In the genomic region with DNA sequence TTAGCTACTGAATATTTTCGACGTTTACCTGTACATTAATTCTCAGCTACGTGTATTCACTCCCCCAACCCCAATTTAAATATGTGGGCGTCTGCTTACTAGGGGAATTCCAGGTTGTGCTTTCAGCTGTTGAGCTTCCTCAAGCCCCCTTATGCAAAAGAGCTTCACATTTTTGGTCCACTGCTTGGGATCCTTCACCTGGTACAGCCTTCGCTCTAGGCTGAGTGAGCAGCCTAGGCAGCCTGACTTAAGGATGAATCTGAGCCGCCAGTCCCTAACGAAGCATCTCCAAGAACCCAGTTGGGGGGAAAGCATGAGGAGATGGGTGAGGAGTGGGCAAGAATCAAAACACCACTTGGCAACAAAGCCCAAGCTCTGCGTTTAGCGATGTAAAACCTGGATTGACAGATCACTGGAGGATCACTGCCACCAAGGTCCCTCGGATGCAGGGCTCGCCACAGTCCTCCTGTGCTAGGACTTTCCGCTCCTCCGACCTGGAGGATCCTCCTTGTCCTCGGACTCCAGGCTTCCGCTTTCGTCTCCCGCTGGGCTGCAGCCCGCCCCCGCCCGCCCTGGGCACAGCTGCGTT, we compare ENCODE assay signal across 8 cellular contexts. TPM values are rescaled to one million over a fixed set of nuclear protein-coding genes. Genes with fewer than 3 reads are reported as not detected.
DNase-seq lines count a peak whose midpoint lies in the region; ATAC-seq, FAIRE-seq and TF ChIP-seq lines count a peak whose summit lies in the region.

No MANE protein-coding gene starts in this region.

- POLR2A ChIA-PET in activated CD4-positive, alpha-beta T cell treated with anti-CD3 and anti-CD28 coated beads for 36 hours (lab: Charles Lee): interaction anchor here (0.6 to 2.5 kb wide), 5 partner anchors 17 to 703 kb away, joined by 5 to 11 read pairs (median 5); a partner anchor contains a TSS
- POLR2A ChIA-PET in HepG2 (lab: Yijun Ruan, JAX): interaction anchor here (0.8 to 2.9 kb wide), 16 partner anchors 9 to 703 kb away, joined by 3 to 37 read pairs (median 6); a partner anchor contains a TSS

- no peak for FAIRE-seq in HepG2 (lab: Jason Lieb, UNC)

- H3K4me1 Mint-ChIP-seq in activated CD4-positive, alpha-beta T cell treated with anti-CD3 and anti-CD28 coated beads for 36 hours: peaks cover 57% of the 10 kb centered on the region

- H3K27me3 Mint-ChIP-seq in activated CD4-positive, alpha-beta T cell treated with anti-CD3 and anti-CD28 coated beads for 36 hours: peaks cover 4% of the 10 kb centered on the region

- peak overlapping the region; percentile 94 for H3K27ac Mint-ChIP-seq in activated CD4-positive, alpha-beta T cell treated with anti-CD3 and anti-CD28 coated beads for 36 hours

- peaks cover 25% of the 10 kb centered on the region for H3K36me3 ChIP-seq in KOPT-K1 (ENCODE audit: insufficient read depth, low read length)
- H3K36me3 ChIP-seq in HepG2 (replicated peaks in 1 of 2; ENCODE audit: control insufficient read depth in 1 of 2, insufficient read depth in 2 of 2, low read length in 2 of 2): peaks cover 0 to 11% of the 10 kb centered on the region in 2 experiments; a peak in 1 of 5 replicates
- H3K36me3 ChIP-seq in thymus (ENCODE audit: control insufficient read depth, insufficient read depth): peaks cover 3% of the 10 kb centered on the region

- TF ChIP-seq EP300 in HepG2 (IDR thresholded peaks at IDR 0.05; ENCODE audit: low read depth in 2 of 2, low read length in 2 of 2) (no peak), HepG2 (CRISPR knock-in tag; IDR thresholded peaks at IDR 0.05; ENCODE audit: borderline replicate concordance) (no peak)

- CTCF ChIA-PET in activated CD4-positive, alpha-beta T cell treated with anti-CD3 and anti-CD28 coated beads for 36 hours (lab: Charles Lee): interaction anchor here (0.6 to 2.3 kb wide), 5 partner anchors 17 to 746 kb away, joined by 3 to 36 read pairs (median 3); a partner anchor contains a TSS
- CTCF ChIA-PET in HepG2 (lab: Yijun Ruan, JAX; ENCODE audit: low intra/inter-chr PET ratio, low total read pairs): no interaction called here

- H3K79me2 ChIP-seq in HepG2 (ENCODE audit: insufficient read depth, low read length): peaks cover 41% of the 10 kb centered on the region

- H3K27ac ChIP-seq in KOPT-K1 (ENCODE audit: low read depth, low read length, poor library complexity, severe bottlenecking) (peak overlapping the region; percentile 75), HepG2 (ENCODE audit: extremely low read length, insufficient read depth, low read length) (peak overlapping the region; percentile 83), thymus (ENCODE audit: low read depth) (peak overlapping the region; percentile 97)

- ATAC-seq in activated CD4-positive, alpha-beta T cell treated with anti-CD3 and anti-CD28 coated beads for 36 hours: no peak
- ATAC-seq in HepG2 (peak; percentile 1; the same call in 2 of the 3 replicates), GM19397 (IDR thresholded peaks at IDR 0.05; ENCODE audit: unreplicated experiment) (no peak)

- H3K36me3 Mint-ChIP-seq in activated CD4-positive, alpha-beta T cell treated with anti-CD3 and anti-CD28 coated beads for 36 hours (ENCODE audit: low read depth): peaks cover 33% of the 10 kb centered on the region

- no peaks in the 10 kb centered on the region for H3K9me3 ChIP-seq in KOPT-K1 (ENCODE audit: insufficient read depth, low read length, poor library complexity, severe bottlenecking)
- H3K9me3 ChIP-seq in HepG2 (ENCODE audit: low read length): no peaks in the 10 kb centered on the region
- H3K9me3 ChIP-seq in thymus (ENCODE audit: control insufficient read depth): no peaks in the 10 kb centered on the region

- no peak for TF ChIP-seq CTCF in astrocyte of the spinal cord (IDR thresholded peaks at IDR 0.05; ENCODE audit: low read depth, low read length)
- no peak for TF ChIP-seq CTCF in HepG2 (CRISPR knock-in tag; IDR thresholded peaks at IDR 0.05)

- peak overlapping the region; percentile 7 for H2AFZ ChIP-seq in HepG2 (ENCODE audit: low read length)

- 0 out of 2 replicates have a peak, but pooled peaks cover 5% of the 10 kb centered on the region for H4K20me1 ChIP-seq in HepG2 (ENCODE audit: insufficient read depth, low read length)

- peaks cover 67% of the 10 kb centered on the region for H3K4me1 ChIP-seq in HepG2 (ENCODE audit: insufficient read depth, low read length)
- peaks cover 2% of the 10 kb centered on the region for H3K4me1 ChIP-seq in thymus (ENCODE audit: control insufficient read depth, insufficient read depth, low read length)

- TF ChIP-seq POLR2A in HepG2 (IDR thresholded peaks at IDR 0.05; ENCODE audit: insufficient read depth in 1 of 2, low read depth in 2 of 2, low read length in 2 of 2): no peak

- H3K4me3 Mint-ChIP-seq in activated CD4-positive, alpha-beta T cell treated with anti-CD3 and anti-CD28 coated beads for 36 hours: peak overlapping the region; percentile 84

- H3K9ac ChIP-seq in HepG2 (ENCODE audit: insufficient read depth, low read depth, low read length): peak overlapping the region; percentile 95

- intact Hi-C loops in activated CD4-positive, alpha-beta T cell treated with anti-CD3 and anti-CD28 coated beads for 36 hours (cut with DNase I, micrococcal nuclease): loop anchor here (1.0 to 10.0 kb wide), 15 partner anchors 16 to 1637 kb away; a partner anchor contains a TSS
- intact Hi-C loops in HepG2 (cut with micrococcal nuclease; ENCODE audit: unreplicated experiment): no loop called here

- H3K4me3 ChIP-seq in astrocyte of the spinal cord (ENCODE audit: low read depth, low read length) (peak overlapping the region; percentile 96), HepG2 (replicated peaks in 1 of 3; ENCODE audit: insufficient read depth in 1 of 3, low read depth in 2 of 3, low read length in 3 of 3) (peak overlapping the region; percentile 87 to 100 (median 89)), thymus (ENCODE audit: low read length) (peak overlapping the region; percentile 64)

- in situ Hi-C loops in astrocyte of the spinal cord (cut with HindIII; ENCODE audit: low sequenced_read_pairs): no loop called here
- in situ Hi-C loops in HepG2 (cut with HindIII; ENCODE audit: extremely low pct_ligation_motif_present, low pct_unique_long_range_greater_than_20kb): no loop called here

- 2% methylated on average over 12 of the region's 21 CpGs for WGBS in HepG2 (ENCODE audit: low lambda C conversion rate)
- 2% methylated on average over 21 of the region's 21 CpGs for WGBS in thymus

- peak overlapping the region; percentile 84 for H3K4me2 ChIP-seq in HepG2 (ENCODE audit: low read depth, low read length)

- H3K27me3 ChIP-seq in HepG2 (ENCODE audit: control insufficient read depth in 1 of 2, insufficient read depth in 2 of 2, low read length in 2 of 2) (no peaks in the 10 kb centered on the region; a peak in 1 of 5 replicates), thymus (ENCODE audit: control insufficient read depth, insufficient read depth) (no peaks in the 10 kb centered on the region)

- TF ChIP-seq RAD21 in HepG2 (CRISPR knock-in tag; IDR thresholded peaks at IDR 0.05): no peak

- no peaks in the 10 kb centered on the region for H3K9me3 Mint-ChIP-seq in activated CD4-positive, alpha-beta T cell treated with anti-CD3 and anti-CD28 coated beads for 36 hours (ENCODE audit: low read depth)

- DNase-seq in activated CD4-positive, alpha-beta T cell treated with anti-CD3 and anti-CD28 coated beads for 36 hours: peak; percentile 23
- DNase-seq in activated CD4-positive, alpha-beta T cell treated with anti-CD3 and anti-CD28 coated beads for 1 hour: no peak
- DNase-seq in astrocyte of the spinal cord (ENCODE audit: low read depth, low spot score) (no peak), HepG2 (ENCODE audit: low spot score) (no peak), cortex of kidney (lab: John Stamatoyannopoulos, UW) (no peak)

- BruUV-seq in HepG2 (replicated peaks; lab: Mats Ljungman, UMichigan): no TSS peak

RNA-seq across cellular contexts. Expression of a gene that starts 0.6 kb away (rescaled TPM):
- total RNA-seq in activated CD4-positive, alpha-beta T cell treated with anti-CD3 and anti-CD28 coated beads for 36 hours: 10 to 100 TPM; 28.3 to 28.8 TPM
- total RNA-seq in HepG2 (2016; rRNA removed; fragmentation: Illumina TruSeq; extraction: Trizol): 14.1 and 20.0 TPM in 2 replicates
- total RNA-seq in HepG2 (2016; cell fraction: cytosol; rRNA removed; fragmentation: Illumina TruSeq; extraction: Trizol; ENCODE audit: low read depth): 4.5 and 4.9 TPM in 2 replicates
- total RNA-seq in HepG2 (2016; cell fraction: insoluble cytoplasmic fraction; rRNA removed; fragmentation: Illumina TruSeq; extraction: Trizol): 13.6 and 16.8 TPM in 2 replicates
- 11.2 and 12.0 TPM in 2 replicates for total RNA-seq in HepG2 (2016; cell fraction: membrane; rRNA removed; fragmentation: Illumina TruSeq; extraction: Trizol)
- 10.9 and 11.5 TPM in 2 replicates for total RNA-seq in HepG2 (2016; cell fraction: nucleus; rRNA removed; fragmentation: Illumina TruSeq; extraction: Trizol)
- polyA plus RNA-seq in HepG2 (2011; rRNA removed) (3.7 and 3.8 TPM in 2 replicates), thymus (14.9 TPM)
- 2.7 TPM in 2 replicates for polyA plus RNA-seq in HepG2 (2011; cell fraction: cytosol; rRNA removed)
- 2.7 and 3.0 TPM in 2 replicates for polyA plus RNA-seq in HepG2 (2011; cell fraction: nucleus; rRNA removed)
- 5.5 and 6.6 TPM in 2 replicates for polyA plus RNA-seq in HepG2 (2012)
- polyA plus RNA-seq in HepG2 (2016; cell fraction: cytosol; fragmentation: Illumina TruSeq; extraction: Trizol; ENCODE audit: low read depth): 0.95 and 1.2 TPM in 2 replicates
- polyA plus RNA-seq in HepG2 (2016; cell fraction: insoluble cytoplasmic fraction; fragmentation: Illumina TruSeq; extraction: Trizol; ENCODE audit: low read depth): 14.1 and 14.9 TPM in 2 replicates
- polyA plus RNA-seq in HepG2 (2016; cell fraction: membrane; fragmentation: Illumina TruSeq; extraction: Trizol; ENCODE audit: low read depth): 3.2 and 3.8 TPM in 2 replicates
- 9.1 and 9.7 TPM in 2 replicates for polyA plus RNA-seq in HepG2 (2016; cell fraction: nucleus; fragmentation: Illumina TruSeq; extraction: Trizol; ENCODE audit: insufficient read depth, low read depth)
- polyA minus RNA-seq in HepG2 (2011; rRNA and poly(A)+ RNA removed; ENCODE audit: low replicate concordance): 6.7 and 7.6 TPM in 2 replicates
- 6.9 and 7.7 TPM in 2 replicates for polyA minus RNA-seq in HepG2 (2011; cell fraction: cytosol; rRNA and poly(A)+ RNA removed)
- polyA minus RNA-seq in HepG2 (2011; cell fraction: nucleus; rRNA and poly(A)+ RNA removed): 18.7 and 23.1 TPM in 2 replicates

RNA-seq across cellular contexts. Expression of a gene that starts 16.3 kb away (rescaled TPM):
- 10 to 100 TPM; 23.5 to 24.6 TPM for total RNA-seq in activated CD4-positive, alpha-beta T cell treated with anti-CD3 and anti-CD28 coated beads for 36 hours
- total RNA-seq in HepG2 (2016; rRNA removed; fragmentation: Illumina TruSeq; extraction: Trizol): 19.4 and 23.0 TPM in 2 replicates
- total RNA-seq in HepG2 (2016; cell fraction: cytosol; rRNA removed; fragmentation: Illumina TruSeq; extraction: Trizol; ENCODE audit: low read depth): 3.1 and 4.1 TPM in 2 replicates
- 17.6 and 28.5 TPM in 2 replicates for total RNA-seq in HepG2 (2016; cell fraction: insoluble cytoplasmic fraction; rRNA removed; fragmentation: Illumina TruSeq; extraction: Trizol)
- 12.6 and 13.8 TPM in 2 replicates for total RNA-seq in HepG2 (2016; cell fraction: membrane; rRNA removed; fragmentation: Illumina TruSeq; extraction: Trizol)
- total RNA-seq in HepG2 (2016; cell fraction: nucleus; rRNA removed; fragmentation: Illumina TruSeq; extraction: Trizol): 11.1 and 11.5 TPM in 2 replicates
- 25.8 and 27.4 TPM in 2 replicates for polyA plus RNA-seq in HepG2 (2011; rRNA removed)
- 13.2 and 20.6 TPM in 2 replicates for polyA plus RNA-seq in HepG2 (2011; cell fraction: cytosol; rRNA removed)
- polyA plus RNA-seq in HepG2 (2011; cell fraction: nucleus; rRNA removed): 27.9 and 30.9 TPM in 2 replicates
- 19.6 and 23.2 TPM in 2 replicates for polyA plus RNA-seq in HepG2 (2012)
- 5.2 and 6.2 TPM in 2 replicates for polyA plus RNA-seq in HepG2 (2016; cell fraction: cytosol; fragmentation: Illumina TruSeq; extraction: Trizol; ENCODE audit: low read depth)
- 34.5 and 38.9 TPM in 2 replicates for polyA plus RNA-seq in HepG2 (2016; cell fraction: insoluble cytoplasmic fraction; fragmentation: Illumina TruSeq; extraction: Trizol; ENCODE audit: low read depth)
- polyA plus RNA-seq in HepG2 (2016; cell fraction: membrane; fragmentation: Illumina TruSeq; extraction: Trizol; ENCODE audit: low read depth): 11.3 and 11.5 TPM in 2 replicates
- 23.9 and 25.0 TPM in 2 replicates for polyA plus RNA-seq in HepG2 (2016; cell fraction: nucleus; fragmentation: Illumina TruSeq; extraction: Trizol; ENCODE audit: insufficient read depth, low read depth)
- polyA minus RNA-seq in HepG2 (2011; rRNA and poly(A)+ RNA removed; ENCODE audit: low replicate concordance): 8.4 and 10.7 TPM in 2 replicates
- 8.9 and 9.1 TPM in 2 replicates for polyA minus RNA-seq in HepG2 (2011; cell fraction: cytosol; rRNA and poly(A)+ RNA removed)
- polyA minus RNA-seq in HepG2 (2011; cell fraction: nucleus; rRNA and poly(A)+ RNA removed): 16.0 and 16.9 TPM in 2 replicates
- 54.8 TPM for polyA plus RNA-seq in thymus
